ENCODE assay signal across 3 cellular contexts in genomic region chr15:29109762-29110161, GRCh38.
"Had no signal": no experiment of that assay in that cellular context is flagged by ENCODE, and none has a peak within 500 bp of the region (broad histone marks: within the 10 kb centered on the region; RNA-seq: fewer than 3 reads in every experiment).

No MANE protein-coding gene starts in this region.

- ATAC-seq: GM12878 had no signal

- H3K4me3 ChIP-seq: GM12878 had no signal

- DNase-seq: GDM1, GF-D8 had no signal
